Comparison of ENCODE assay signal across 21 cellular contexts in the genomic region with DNA sequence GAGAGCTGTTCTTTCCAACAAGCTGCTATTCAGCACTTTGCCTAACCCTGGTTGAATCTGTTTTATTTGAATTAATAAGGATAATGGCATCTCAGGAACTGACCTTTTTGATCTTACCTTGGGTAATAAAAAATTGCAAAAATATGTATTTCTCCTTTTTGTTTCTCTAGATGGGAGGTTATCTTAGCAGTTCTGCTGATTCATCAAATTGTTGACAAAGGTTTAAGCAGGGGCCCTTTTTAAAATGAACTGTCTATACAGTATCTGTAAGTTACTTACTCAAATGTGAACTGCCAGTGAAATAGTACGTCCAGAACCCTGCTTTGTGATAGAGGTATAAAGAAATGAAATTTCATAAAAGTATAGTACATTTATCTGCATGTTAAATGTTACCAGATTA. TPM values are rescaled to one million over a fixed set of nuclear protein-coding genes. Genes with fewer than 3 reads are reported as not detected.
DNase-seq lines count a peak whose midpoint lies in the region; FAIRE-seq and TF ChIP-seq lines count a peak whose summit lies in the region.
"Had no signal": no experiment of that assay in that cellular context is flagged by ENCODE, and none has a peak within 500 bp of the region (broad histone marks: within the 10 kb centered on the region; RNA-seq: fewer than 3 reads in every experiment).

No MANE protein-coding gene starts in this region.

- H3K9ac ChIP-seq in BLaER1 treated with 17β-estradiol and CSF1 and Interleukin-3, amounts not matched to agents 10 nM and 100 nM = no peak overlapping the region
- no peak overlapping the region for H3K9ac ChIP-seq in H1 (replicated peaks in 1 of 4; ENCODE audit: extremely low read depth in 1 of 4, low read depth in 3 of 4, low read length in 3 of 4)

- CTCF ChIA-PET in H1 (lab: Charles Lee; ENCODE audit: partially characterized antibody) (interaction anchor here (0.7 to 5.1 kb wide), 17 partner anchors 12 to 509 kb away, joined by 3 to 64 read pairs (median 5); no protein-coding TSS in a partner anchor), Caco-2 (lab: Charles Lee) (interaction anchor here (1.2 to 2.7 kb wide), 3 partner anchors 15 to 33 kb away, joined by 3 to 36 read pairs (median 3); partner anchors contain the start of gene CEP128)

- H3K27ac Mint-ChIP-seq in Caco-2 (ENCODE audit: unreplicated experiment) = no peak overlapping the region
- H3K27ac Mint-ChIP-seq: mesothelial cell of epicardium had no signal

- no peaks in the 10 kb centered on the region for H4K20me1 ChIP-seq in BLaER1 treated with 17β-estradiol and CSF1 and Interleukin-3, amounts not matched to agents 10 nM and 100 nM
- no peaks in the 10 kb centered on the region for H4K20me1 ChIP-seq in H1 (replicated peaks in 1 of 2; ENCODE audit: control insufficient read depth in 1 of 2, insufficient read depth in 2 of 2, low read length in 2 of 2)

- no peaks in the 10 kb centered on the region for H3K79me2 ChIP-seq in H1 (ENCODE audit: control insufficient read depth in 1 of 2, insufficient read depth in 2 of 2, low read length in 2 of 2)

- BruUV-seq in Caco-2 (replicated peaks; lab: Mats Ljungman, UMichigan) = no TSS peak

- no peak for TF ChIP-seq EP300 in H1 (IDR thresholded peaks at IDR 0.05; ENCODE audit: borderline replicate concordance in 1 of 2, low read depth in 2 of 2, low read length in 2 of 2)

- H4K5ac ChIP-seq in H1 (ENCODE audit: insufficient read length, low read depth, low read length) = no peak overlapping the region

- H3K4ac ChIP-seq in H1 (replicated peaks; ENCODE audit: insufficient read length, low read depth, low read length) = no peak overlapping the region

- no peak overlapping the region for H3K56ac ChIP-seq in H1 (replicated peaks; ENCODE audit: insufficient read length, low read depth, low read length)

- no peak overlapping the region for H2AK5ac ChIP-seq in H1 (ENCODE audit: low read depth, low read length)

- H3K14ac ChIP-seq in H1 (ENCODE audit: insufficient read length) = no peak overlapping the region

- TF ChIP-seq CTCF in H1 (IDR thresholded peaks at IDR 0.05; ENCODE audit: control extremely low read depth in 1 of 3, insufficient read depth in 1 of 3, low read depth in 1 of 3, low read length in 3 of 3) (no peak), Caco-2 (IDR thresholded peaks at IDR 0.05; ENCODE audit: insufficient read depth in 1 of 2, low read depth in 1 of 2, low read length in 1 of 2, severe bottlenecking in 1 of 2, unreplicated experiment in 1 of 2) (no peak)

- no peak overlapping the region for H4K91ac ChIP-seq in H1 (replicated peaks; ENCODE audit: insufficient read length, low read length)

- no peak overlapping the region for H2AFZ ChIP-seq in H1 (ENCODE audit: low read length)
- H2AFZ ChIP-seq: PC-9 had no signal

- H3K18ac ChIP-seq in H1 (ENCODE audit: extremely low read depth, low read length) = no peak overlapping the region

- H2BK15ac ChIP-seq in H1 (ENCODE audit: low read length) = no peak overlapping the region

- H3K36me3 ChIP-seq in BLaER1 treated with 17β-estradiol and CSF1 and Interleukin-3, amounts not matched to agents 10 nM and 100 nM = no peaks in the 10 kb centered on the region
- H3K36me3 ChIP-seq in H1 (ENCODE audit: control insufficient read depth in 2 of 4, insufficient read depth in 4 of 4, low read length in 3 of 4) (no peaks in the 10 kb centered on the region), Caco-2 (ENCODE audit: control insufficient read depth, insufficient read depth, low read length) (no peaks in the 10 kb centered on the region)
- H3K36me3 ChIP-seq: breast epithelium, SJCRH30, spleen, tibial artery had no signal

- no peak overlapping the region for H2BK120ac ChIP-seq in H1 (replicated peaks; ENCODE audit: low read depth, low read length)

- no peak overlapping the region for H3K4me3 ChIP-seq in BLaER1 treated with 17β-estradiol and CSF1 and Interleukin-3, amounts not matched to agents 10 nM and 100 nM
- peak overlapping the region in 1 of 4 experiments; percentile 77; a peak in 1 of 8 replicates for H3K4me3 ChIP-seq in H1 (ENCODE audit: extremely low read depth in 1 of 4, insufficient read depth in 2 of 4, low read depth in 3 of 4, low read length in 4 of 4)
- no peak overlapping the region for H3K4me3 ChIP-seq in Caco-2 (ENCODE audit: low read depth, low read length)
- H3K4me3 ChIP-seq: PC-9 had no signal

- H3K27me3 Mint-ChIP-seq in Caco-2 (ENCODE audit: insufficient read depth, unreplicated experiment) = peaks cover 22% of the 10 kb centered on the region

- POLR2A ChIA-PET in H1 (lab: Charles Lee; ENCODE audit: partially characterized antibody) (interaction anchor here (0.7 to 1.1 kb wide), 2 partner anchors 15 to 32 kb away, joined by 3 read pairs; partner anchors contain the start of gene CEP128), Caco-2 (lab: Charles Lee) (no interaction called here)

- peak overlapping the region in 10 of 11 experiments; percentile 87 to 99 (median 96); a peak in 12 of 22 replicates for H3K4me2 ChIP-seq in BLaER1 treated with 17β-estradiol and CSF1 and Interleukin-3, amounts not matched to agents 10 nM and 100 nM
- H3K4me2 ChIP-seq in H1 (ENCODE audit: insufficient read depth in 1 of 2, low read depth in 2 of 2, low read length in 2 of 2) = peak overlapping the region; percentile 62 to 100; a peak in 2 of 4 replicates
- H3K4me2 ChIP-seq: PC-9 had no signal

- TF ChIP-seq POLR2A in H1 (IDR thresholded peaks at IDR 0.05; ENCODE audit: control extremely low read depth in 1 of 2, low read depth in 2 of 2, low read length in 2 of 2) = no peak

- H3K27me3 ChIP-seq in BLaER1 treated with 17β-estradiol and CSF1 and Interleukin-3, amounts not matched to agents 10 nM and 100 nM = no peaks in the 10 kb centered on the region
- H3K27me3 ChIP-seq in H1 (replicated peaks in 1 of 4; ENCODE audit: control insufficient read depth in 3 of 4, extremely low read depth in 1 of 4, insufficient read depth in 3 of 4, low read length in 3 of 4) (peaks cover 2 to 9% (median 6%) of the 10 kb centered on the region in 4 experiments; a peak in 5 of 7 replicates), Caco-2 (replicated peaks; ENCODE audit: control insufficient read depth, insufficient read depth, low read length) (peaks cover 4% of the 10 kb centered on the region)
- H3K27me3 ChIP-seq: breast epithelium, SJCRH30 had no signal

- no peak for TF ChIP-seq RAD21 in H1 (IDR thresholded peaks at IDR 0.05 in 1 of 2, conservative IDR thresholded peaks at IDR 0.05 in 1 of 2; ENCODE audit: low read depth in 2 of 2, low read length in 2 of 2)

- H3K79me1 ChIP-seq in H1 (ENCODE audit: low read depth, low read length) = no peaks in the 10 kb centered on the region

- H3K9me3 Mint-ChIP-seq in Caco-2 (ENCODE audit: unreplicated experiment) = no peaks in the 10 kb centered on the region

- H3K4me1 Mint-ChIP-seq in Caco-2 (ENCODE audit: low read depth, unreplicated experiment) = no peaks in the 10 kb centered on the region

- H2BK20ac ChIP-seq in H1 (ENCODE audit: low read length) = no peak overlapping the region

- no peak overlapping the region for H2BK5ac ChIP-seq in H1 (ENCODE audit: low read depth, low read length)

- H3K23me2 ChIP-seq in H1 (ENCODE audit: low read depth, low read length) = peaks cover 2% of the 10 kb centered on the region; the same call in 1 of the 2 replicates

- H3K27ac ChIP-seq in BLaER1 treated with 17β-estradiol and CSF1 and Interleukin-3, amounts not matched to agents 10 nM and 100 nM = no peak overlapping the region
- no peak overlapping the region for H3K27ac ChIP-seq in H1 (ENCODE audit: low read depth, low read length)
- H3K27ac ChIP-seq: breast epithelium, PC-9, SJCRH30, tibial artery had no signal

- H2BK12ac ChIP-seq in H1 (ENCODE audit: low read depth, low read length) = no peak overlapping the region

- no peak overlapping the region for H3K23ac ChIP-seq in H1 (ENCODE audit: insufficient read length)

- peaks cover 23 to 61% (median 48%) of the 10 kb centered on the region in 10 experiments for H3K4me1 ChIP-seq in BLaER1 treated with 17β-estradiol and CSF1 and Interleukin-3, amounts not matched to agents 10 nM and 100 nM
- H3K4me1 ChIP-seq in H1 (replicated peaks in 1 of 4; ENCODE audit: control insufficient read depth in 3 of 4, insufficient read depth in 4 of 4, low read length in 3 of 4) (peaks cover 0 to 6% (median under 1%) of the 10 kb centered on the region in 4 experiments; a peak in 2 of 7 replicates), Caco-2 (0 out of 2 replicates have a peak, but pooled peaks cover 4% of the 10 kb centered on the region)
- H3K4me1 ChIP-seq: SJCRH30 had no signal

- FAIRE-seq in H1 (lab: Jason Lieb, UNC) = no peak
- FAIRE-seq: A204.1, frontal cortex had no signal

- intact Hi-C loops in Caco-2 (cut with micrococcal nuclease; ENCODE audit: unreplicated experiment) = loop anchor here (10.0 kb wide), 1 partner anchor 509 kb away; no protein-coding TSS in a partner anchor

- 88% methylated on average over 1 of the region's 1 CpG; no CpG with 5 or more reads in 1 of the 2 experiments for WGBS in H1 (ENCODE audit: extremely low coverage in 1 of 2, insufficient coverage in 1 of 2, insufficient read length in 1 of 2, insufficient replicate concordance in 2 of 2, low coverage in 1 of 2, low lambda C conversion rate in 2 of 2, missing lambda C conversion rate in 1 of 2), 2 experiments

- H3K9me3 ChIP-seq in BLaER1 treated with 17β-estradiol and CSF1 and Interleukin-3, amounts not matched to agents 10 nM and 100 nM (replicated peaks in 1 of 11) = no peaks in the 10 kb centered on the region
- H3K9me3 ChIP-seq in H1 (ENCODE audit: insufficient read depth in 2 of 2, low read depth in 1 of 2, low read length in 1 of 2) (no peaks in the 10 kb centered on the region), Caco-2 (no peaks in the 10 kb centered on the region)
- H3K9me3 ChIP-seq: breast epithelium, spleen, tibial artery had no signal

- H4K8ac ChIP-seq in H1 (ENCODE audit: extremely low read depth, insufficient read depth, low read length) = no peak overlapping the region

- peaks cover 5% of the 10 kb centered on the region for H3K36me3 Mint-ChIP-seq in Caco-2 (ENCODE audit: insufficient read depth, unreplicated experiment)
- H3K36me3 Mint-ChIP-seq: mesothelial cell of epicardium had no signal

- H3K4me3 Mint-ChIP-seq in Caco-2 (ENCODE audit: unreplicated experiment) = no peak overlapping the region
- H3K4me3 Mint-ChIP-seq: mesothelial cell of epicardium had no signal

- peak; percentile 1 for DNase-seq in NCI-H2196 (lab: John Stamatoyannopoulos, UW; ENCODE audit: unreplicated experiment)
- DNase-seq in NCI-H2196 treated with DMSO at 0.1 percent for 48 hours (lab: John Stamatoyannopoulos, UW; ENCODE audit: unreplicated experiment) = no peak
- DNase-seq in NCI-H69 (lab: John Stamatoyannopoulos, UW) = peak; percentile 60
- DNase-seq in H1 (ENCODE audit: low read depth in 1 of 2, low spot score in 2 of 2) = no peak
- DNase-seq in NCI-H1092 (lab: John Stamatoyannopoulos, UW) = no peak
- DNase-seq in Caco-2 = no peak
- no peak for DNase-seq in NCI-H1105 treated with DMSO at 0.1 percent for 48 hours (lab: John Stamatoyannopoulos, UW)
- DNase-seq: GOT3, NCI-H2081 treated with DMSO at 0.1 percent for 48 hours, NCI-H526 treated with DMSO at 0.1 percent for 48 hours, PC-9, SJCRH30, spleen, tibial artery had no signal

RNA-seq across cellular contexts. Expression of gene TSHR, which starts 0.7 kb away (rescaled TPM):
- not detected in 2 replicates for total RNA-seq in H1 (2021; fragmentation: NEBNext Ultra II Directional; extraction: Animal tissue kit (Norgen Biotek cat#: 25700))
- polyA plus RNA-seq in H1 (2011; rRNA removed) = 0.11 and 0.27 TPM in 2 replicates
- polyA plus RNA-seq in H1 (2011; cell fraction: cytosol; rRNA removed) = 0.25 TPM
- 0.47 TPM for polyA plus RNA-seq in H1 (2011; cell fraction: nucleus; rRNA removed)
- polyA plus RNA-seq in H1 (2012, experiment 1 of 2) = 0.29 TPM in 1 of 4 replicates, not detected in the others
- polyA plus RNA-seq in H1 (2012, experiment 2 of 2) = not detected
- polyA plus RNA-seq in H1 (2013, experiment 1 of 2) = not detected
- polyA plus RNA-seq in H1 (2013, experiment 2 of 2) = 0.06 TPM
- not detected in 2 replicates for polyA minus RNA-seq in H1 (2011; rRNA and poly(A)+ RNA removed)
- polyA minus RNA-seq in H1 (2011; cell fraction: cytosol; rRNA and poly(A)+ RNA removed) = not detected
- polyA minus RNA-seq in H1 (2011; cell fraction: nucleus; rRNA and poly(A)+ RNA removed) = not detected
- total RNA-seq in Caco-2 (2022) = not detected in 2 replicates
- total RNA-seq: dermis microvascular lymphatic vessel endothelial cell, epithelial cell of proximal tubule, mesothelial cell of epicardium, PC-9 had no signal

RNA-seq across cellular contexts. Expression of gene CEP128, which starts 14.6 kb away (rescaled TPM):
- 16.9 and 17.0 TPM in 2 replicates for total RNA-seq in H1 (2021; fragmentation: NEBNext Ultra II Directional; extraction: Animal tissue kit (Norgen Biotek cat#: 25700))
- 1.7 and 1.9 TPM in 2 replicates for polyA plus RNA-seq in H1 (2011; rRNA removed)
- 2.6 TPM for polyA plus RNA-seq in H1 (2011; cell fraction: cytosol; rRNA removed)
- 11.1 TPM for polyA plus RNA-seq in H1 (2011; cell fraction: nucleus; rRNA removed)
- polyA plus RNA-seq in H1 (2012, experiment 1 of 2) = 5.3 to 9.9 TPM (median 6.9 TPM) in 4 replicates
- 0.52 TPM for polyA plus RNA-seq in H1 (2012, experiment 2 of 2)
- polyA plus RNA-seq in H1 (2013, experiment 1 of 2) = 5.4 TPM
- polyA plus RNA-seq in H1 (2013, experiment 2 of 2) = 5.0 TPM
- polyA minus RNA-seq in H1 (2011; rRNA and poly(A)+ RNA removed) = 18.9 and 19.1 TPM in 2 replicates
- polyA minus RNA-seq in H1 (2011; cell fraction: cytosol; rRNA and poly(A)+ RNA removed) = 6.7 TPM
- 55.3 TPM for polyA minus RNA-seq in H1 (2011; cell fraction: nucleus; rRNA and poly(A)+ RNA removed)
- 16.7 and 22.6 TPM in 2 replicates for total RNA-seq in Caco-2 (2022)

Comparison
In these comparisons a context has a peak if more than half of its experiments do, and no peak if none do; other contexts are left out.
1. DNase-seq: peak in NCI-H2196 (single experiment) and NCI-H69 (single experiment); none in NCI-H2196 treated with DMSO at 0.1 percent for 48 hours (single experiment), H1 (0 of 2), NCI-H1092 (single experiment), Caco-2 (0 of 2) and NCI-H1105 treated with DMSO at 0.1 percent for 48 hours (single experiment).